In genomic region chr7:90538405-90538804, GRCh38 we compare ENCODE assay signal across 34 cellular contexts.
"Had no signal": no experiment of that assay in that cellular context is flagged by ENCODE, and none has a peak within 500 bp of the region (broad histone marks: within the 10 kb centered on the region; RNA-seq: fewer than 3 reads in every experiment).

No MANE protein-coding gene starts in this region.

- DNase-seq: Karpas-422, Kasumi-1, MG63, MM.1S, MV-4-11, NCI-H1048, NCI-H1092, NCI-H1092 treated with DMSO at 0.1 percent for 48 hours, NCI-H1105, NCI-H1105 treated with DMSO at 0.1 percent for 48 hours, NCI-H1417, NCI-H1417 treated with DMSO at 0.1 percent for 48 hours, NCI-H1436, NCI-H1436 treated with DMSO at 0.1 percent for 48 hours, NCI-H146, NCI-H1694, NCI-H1694 treated with DMSO at 0.1 percent for 48 hours, NCI-H187, NCI-H187 treated with DMSO at 0.1 percent for 48 hours, NCI-H1930, NCI-H2029, NCI-H2029 treated with DMSO at 0.1 percent for 48 hours, NCI-H2081, NCI-H2081 treated with DMSO at 0.1 percent for 48 hours, NCI-H2107, NCI-H2171, NCI-H2171 treated with DMSO at 0.1 percent for 48 hours, NCI-H2227 treated with DMSO at 0.1 percent for 48 hours, NCI-H345, NCI-H446, NCI-H446 treated with DMSO at 0.1 percent for 48 hours, NCI-H510A, NCI-H524, NCI-H524 treated with DMSO at 0.1 percent for 48 hours had no signal
